In genomic region chr2:70190413-70191243, GRCh38 we compare ENCODE assay signal across 8 cellular contexts. TPM values are rescaled to one million over a fixed set of nuclear protein-coding genes. Genes with fewer than 3 reads are reported as not detected.
DNase-seq lines count a peak whose midpoint lies in the region; ATAC-seq, FAIRE-seq and TF ChIP-seq lines count a peak whose summit lies in the region.

TSS of gene C2orf42 (minus strand) at chr2:70191019. CDS start at chr2:70181985, 9,034 bp downstream.

- H3K27me3 Mint-ChIP-seq in T-cell, result no peaks in the 10 kb centered on the region
- no peaks in the 10 kb centered on the region for H3K27me3 Mint-ChIP-seq in type B pancreatic cell

- CTCF ChIA-PET in T-cell (lab: Charles Lee), result interaction anchor here (0.6 to 1.9 kb wide), 14 partner anchors 11 to 753 kb away, joined by 3 to 21 read pairs (median 4); partner anchors contain the start of genes MXD1 (in 1 of the 2), NFU1 (in 1 of the 2) and SNRNP27 (in 1 of the 2)

- peak; percentile 96 for FAIRE-seq in GM12891 (lab: Jason Lieb, UNC)

- peak within 1 kb of the TSS; percentile 95 for H3K27ac ChIP-seq in adipose tissue (ENCODE audit: low read depth, low read length)

- peak within 1 kb of the TSS; percentile 88 to 97 (median 91) for H3K4me3 Mint-ChIP-seq in T-cell
- peak within 1 kb of the TSS; percentile 96 for H3K4me3 Mint-ChIP-seq in type B pancreatic cell

- peak; percentile 97 for TF ChIP-seq POLR2A in GM12891 (IDR thresholded peaks at IDR 0.05; ENCODE audit: low read depth, low read length)

- POLR2A ChIA-PET in T-cell (lab: Charles Lee), result interaction anchor here (0.5 to 2.9 kb wide), 15 partner anchors 47 to 1145 kb away, joined by 3 to 29 read pairs (median 4); partner anchors contain the start of genes MXD1 (in 1 of the 2), PCYOX1 (in 1 of the 2), SNRPG (in 1 of the 2) and TIA1 (in 1 of the 2)

- peak within 1 kb of the TSS; percentile 98 to 99 for H3K27ac Mint-ChIP-seq in T-cell
- H3K27ac Mint-ChIP-seq in type B pancreatic cell, result peak within 1 kb of the TSS; percentile 97

- DNase-seq in GM12891 (ENCODE audit: insufficient read length, low spot score) (peak; percentile 80), NCI-H1436 treated with DMSO at 0.1 percent for 48 hours (lab: John Stamatoyannopoulos, UW) (peak; percentile 90), T-cell (peak; percentile 88 to 96 (median 94)), cardiac septum (ENCODE audit: low spot score) (peak; percentile 96), pons (ENCODE audit: low spot score) (peak; percentile 97), type B pancreatic cell (ENCODE audit: extremely low spot score, unreplicated experiment) (peak; percentile 94)

- H3K4me1 Mint-ChIP-seq in T-cell (peaks cover 17 to 24% (median 22%) of the 10 kb centered on the region in 3 donors), type B pancreatic cell (ENCODE audit: unreplicated experiment) (peaks cover 15% of the 10 kb centered on the region)

- intact Hi-C loops in cardiac septum (cut with DNase I), result loop anchor here (2.0 to 5.0 kb wide), 4 partner anchors 48 to 278 kb away; partner anchors contain the start of genes PCBP1 and SNRPG

- peak; percentile 43 for TF ChIP-seq CTCF in type B pancreatic cell (conservative IDR thresholded peaks at IDR 0.05)

- ATAC-seq in HG02840 (IDR thresholded peaks at IDR 0.05; ENCODE audit: low FRiP score, unreplicated experiment) (peak; percentile 87), T-cell (replicated peaks in 1 of 4) (peak; percentile 85 to 91 (median 88))

- H3K9me3 Mint-ChIP-seq in T-cell (no peaks in the 10 kb centered on the region), type B pancreatic cell (no peaks in the 10 kb centered on the region)

- 0 to 1% (median 0%) methylated on average over 47 to 61 of the region's 61 CpGs for WGBS in adipose tissue, 3 donors

- H3K36me3 Mint-ChIP-seq in T-cell, result peaks cover 3% of the 10 kb centered on the region
- no peaks in the 10 kb centered on the region for H3K36me3 Mint-ChIP-seq in type B pancreatic cell

TF ChIP-seq in GM12891, 5 proteins besides CTCF, POLR2A, EP300 and RAD21:
- 0 out of 2 replicates have a peak, but pooled peaks have one; percentile 1 for TF ChIP-seq SPI1 (IDR thresholded peaks at IDR 0.05; ENCODE audit: low read depth, low read length)
- TF ChIP-seq TAF1 (IDR thresholded peaks at IDR 0.05; ENCODE audit: low read depth, low read length), result peak; percentile 80
- TF ChIP-seq POLR2AphosphoS5 (IDR thresholded peaks at IDR 0.05; ENCODE audit: low read depth, low read length), result peak; percentile 95
- no peak for TF ChIP-seq PAX5 (IDR thresholded peaks at IDR 0.05; ENCODE audit: insufficient read depth, low read length, severe bottlenecking)
- peak; percentile 82 for TF ChIP-seq POU2F2 (IDR thresholded peaks at IDR 0.05; ENCODE audit: low read depth, low read length)

RNA-seq across cellular contexts. Expression of gene C2orf42, which starts in this region (rescaled TPM):
- polyA plus RNA-seq in GM12891 (2012; ENCODE audit: low read depth, missing spikeins), result 7.6 TPM
- total RNA-seq in T-cell (10 to 100 TPM; 23.3 to 45.9 (median 39.1) TPM), cardiac septum (12.3 TPM), type B pancreatic cell (ENCODE audit: low replicate concordance) (15.5 and 18.8 TPM in 2 replicates)
- 10 to 100 TPM in 1 of 3 donors, 1 to 10 TPM in 2; 5.4 to 14.2 (median 5.6) TPM for polyA plus RNA-seq in adipose tissue

Comparison
In these comparisons a context has a peak if more than half of its experiments do, and no peak if none do; other contexts are left out.
1. Peak in every context shown above with its lines: DNase-seq, ATAC-seq and H3K27ac ChIP-seq.